In genomic region chr3:171514466-171514865, GRCh38 we compare ENCODE assay signal across 22 cellular contexts. TPM values are rescaled to one million over a fixed set of nuclear protein-coding genes. Genes with fewer than 3 reads are reported as not detected.
DNase-seq lines count a peak whose midpoint lies in the region; ATAC-seq and TF ChIP-seq lines count a peak whose summit lies in the region.
"Had no signal": no experiment of that assay in that cellular context is flagged by ENCODE, and none has a peak within 500 bp of the region (broad histone marks: within the 10 kb centered on the region; RNA-seq: fewer than 3 reads in every experiment).

No MANE protein-coding gene starts in this region.

- DNase-seq in CD14-positive monocyte (ENCODE audit: low spot score) (no peak), Kasumi-1 (lab: John Stamatoyannopoulos, UW) (peak; percentile 14 to 47), cardiac fibroblast (ENCODE audit: low read depth in 2 of 2) (peak in 1 of 2 donors; percentile 17), nephron progenitor cell (no peak), body of pancreas (no peak)
- DNase-seq: activated CD4-positive, alpha-beta T cell treated with anti-CD3 and anti-CD28 coated beads, Interleukin-2, amount 50 U/mL, for 4 hours; activated gamma-delta T cell; CD8-positive, alpha-beta memory T cell; DMS79 treated with DMSO at 0.1 percent for 48 hours; left cardiac atrium; naive B cell; NCI-H187; NCI-H226; pancreas; Peyer's patch; right lobe of liver had no signal

- WGBS in body of pancreas, 2 donors: 61 to 65% methylated on average over 2 of the region's 2 CpGs

- H3K27me3 ChIP-seq in body of pancreas: no peaks in the 10 kb centered on the region
- H3K27me3 ChIP-seq: esophagus muscularis mucosa, pancreas, Peyer's patch, right lobe of liver, SJSA1 had no signal

- H3K9me3 Mint-ChIP-seq in CD14-positive monocyte (peaks cover 0 to 2% (median 0%) of the 10 kb centered on the region in 7 donors), nephron progenitor cell (peaks cover 4% of the 10 kb centered on the region)
- H3K9me3 Mint-ChIP-seq: memory B cell had no signal

- no peak overlapping the region for H3K4me3 ChIP-seq in cardiac fibroblast (replicated peaks in 1 of 2; ENCODE audit: low read depth in 2 of 2, low read length in 2 of 2)
- no peak overlapping the region for H3K4me3 ChIP-seq in body of pancreas
- H3K4me3 ChIP-seq: esophagus muscularis mucosa, pancreas, Peyer's patch, right lobe of liver, SJSA1 had no signal

- TF ChIP-seq POLR2A in body of pancreas (IDR thresholded peaks at IDR 0.05): no peak

- H3K27ac Mint-ChIP-seq in CD14-positive monocyte (no peak overlapping the region), nephron progenitor cell (no peak overlapping the region)
- H3K27ac Mint-ChIP-seq: CD8-positive, alpha-beta memory T cell; memory B cell; naive B cell; stimulated activated memory B cell treated with anti-CD40 and anti-IgM and Interleukin-4, amounts not matched to agents 10 μg/mL and 1 μg/mL and 100 μg/mL, for 72 hours had no signal

- H3K4me3 Mint-ChIP-seq in CD14-positive monocyte (no peak overlapping the region), nephron progenitor cell (no peak overlapping the region)
- H3K4me3 Mint-ChIP-seq: CD8-positive, alpha-beta memory T cell; memory B cell; naive B cell; stimulated activated memory B cell treated with anti-CD40 and anti-IgM and Interleukin-4, amounts not matched to agents 10 μg/mL and 1 μg/mL and 100 μg/mL, for 72 hours had no signal

- no peaks in the 10 kb centered on the region for H3K36me3 Mint-ChIP-seq in CD14-positive monocyte
- H3K36me3 Mint-ChIP-seq in nephron progenitor cell (ENCODE audit: low read depth): no peaks in the 10 kb centered on the region
- H3K36me3 Mint-ChIP-seq: memory B cell; naive B cell; stimulated activated memory B cell treated with anti-CD40 and anti-IgM and Interleukin-4, amounts not matched to agents 10 μg/mL and 1 μg/mL and 100 μg/mL, for 72 hours had no signal

- H3K4me1 Mint-ChIP-seq in CD14-positive monocyte (no peaks in the 10 kb centered on the region), nephron progenitor cell (no peaks in the 10 kb centered on the region)
- H3K4me1 Mint-ChIP-seq: CD8-positive, alpha-beta memory T cell; memory B cell; naive B cell; stimulated activated memory B cell treated with anti-CD40 and anti-IgM and Interleukin-4, amounts not matched to agents 10 μg/mL and 1 μg/mL and 100 μg/mL, for 72 hours had no signal

- H3K4me1 ChIP-seq in body of pancreas: no peaks in the 10 kb centered on the region
- H3K4me1 ChIP-seq: esophagus muscularis mucosa, pancreas, Peyer's patch, right lobe of liver, SJSA1 had no signal

- intact Hi-C loops in CD14-positive monocyte (cut with micrococcal nuclease) (no loop called here), body of pancreas (cut with DNase I) (no loop called here)

- no peaks in the 10 kb centered on the region for H3K9me3 ChIP-seq in body of pancreas
- H3K9me3 ChIP-seq: esophagus muscularis mucosa, pancreas, Peyer's patch, right lobe of liver, SJSA1 had no signal

- H3K27ac ChIP-seq in body of pancreas: no peak overlapping the region
- H3K27ac ChIP-seq: esophagus muscularis mucosa, pancreas, Peyer's patch, right lobe of liver, SJSA1 had no signal

- ATAC-seq in HG02981 (IDR thresholded peaks at IDR 0.05; ENCODE audit: unreplicated experiment): no peak
- ATAC-seq in GM19023 (IDR thresholded peaks at IDR 0.05; ENCODE audit: unreplicated experiment): no peak
- ATAC-seq in body of pancreas: no peak
- ATAC-seq: left cardiac atrium; pancreas; right lobe of liver; stimulated activated memory B cell treated with anti-CD40 and anti-IgM and Interleukin-4, amounts not matched to agents 10 μg/mL and 1 μg/mL and 100 μg/mL, for 72 hours had no signal

- TF ChIP-seq CTCF in CD14-positive monocyte (IDR thresholded peaks at IDR 0.05) (peak; percentile 26), cardiac fibroblast (IDR thresholded peaks at IDR 0.05; ENCODE audit: low read depth, low read length) (peak; percentile 10), nephron progenitor cell (IDR thresholded peaks at IDR 0.05) (peak; percentile 12), body of pancreas (IDR thresholded peaks at IDR 0.05) (no peak)

- peaks cover 0 to 2% (median 0%) of the 10 kb centered on the region in 3 donors for H3K27me3 Mint-ChIP-seq in CD14-positive monocyte (ENCODE audit: low read depth in 3 of 3)
- H3K27me3 Mint-ChIP-seq in nephron progenitor cell (ENCODE audit: low read depth, poor library complexity): peaks cover 20% of the 10 kb centered on the region

- no peaks in the 10 kb centered on the region for H3K36me3 ChIP-seq in body of pancreas (replicated peaks in 1 of 2; ENCODE audit: insufficient read depth in 1 of 2, low read depth in 2 of 2)
- H3K36me3 ChIP-seq: esophagus muscularis mucosa, pancreas, Peyer's patch, right lobe of liver, SJSA1 had no signal

RNA-seq across cellular contexts. Expression of gene TNIK, which starts 54.3 kb away (rescaled TPM):
- under 1 TPM; 0.36 to 0.75 TPM for polyA plus RNA-seq in CD14-positive monocyte
- 1 to 10 TPM; 7.6 to 9.6 TPM for total RNA-seq in body of pancreas

Comparison
In these comparisons a context has a peak if more than half of its experiments do, and no peak if none do; other contexts are left out.
1. DNase-seq: peak in Kasumi-1 (2 of 2); none in CD14-positive monocyte (single experiment), nephron progenitor cell (single experiment) and body of pancreas (0 of 4).
2. CTCF ChIP-seq: peak in CD14-positive monocyte (single experiment), cardiac fibroblast (single experiment) and nephron progenitor cell (single experiment); none in body of pancreas (0 of 7).